ENCODE assay signal across 1 cellular context in the genomic region with DNA sequence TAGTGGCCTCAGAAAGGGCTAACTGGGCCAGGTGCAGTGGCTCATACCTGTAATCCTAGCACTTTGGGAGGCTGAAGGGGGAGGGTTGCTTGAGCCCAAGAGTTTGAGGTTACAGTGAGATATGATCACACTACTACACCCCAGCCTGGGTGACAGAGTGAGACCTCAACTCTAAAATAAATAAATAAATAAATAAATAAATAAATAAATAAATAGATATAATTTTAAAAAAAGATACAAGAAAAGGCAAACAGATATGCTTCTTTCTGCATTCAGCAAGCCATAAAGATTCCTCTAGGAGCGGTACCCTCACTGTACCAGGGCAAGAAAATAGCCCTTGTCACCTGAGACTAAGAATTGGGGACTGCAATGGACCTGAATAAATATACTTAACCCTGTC.
TF ChIP-seq lines count a peak whose summit lies in the region.

No MANE protein-coding gene starts in this region.

TF ChIP-seq in HEK293, 187 proteins besides CTCF, POLR2A, EP300 and RAD21 (continued from another document):
- TF ChIP-seq ZNF529 (tag by site-specific recombination; IDR thresholded peaks at IDR 0.05; ENCODE audit: insufficient replicate concordance) (peak; percentile 41), PATZ1 (tag by site-specific recombination; IDR thresholded peaks at IDR 0.05) (no peak), ZNF266 (tag by site-specific recombination; IDR thresholded peaks at IDR 0.05; ENCODE audit: low read depth) (peak; percentile 65), KLF17 (tag by site-specific recombination; IDR thresholded peaks at IDR 0.05) (no peak), ZNF791 (tag by site-specific recombination; IDR thresholded peaks at IDR 0.05) (0 out of 2 replicates have a peak, but pooled peaks have one; percentile 53), ZNF112 (tag by site-specific recombination; IDR thresholded peaks at IDR 0.05) (no peak), ZNF121 (tag by site-specific recombination; IDR thresholded peaks at IDR 0.05) (no peak), REPIN1 (tag by site-specific recombination; IDR thresholded peaks at IDR 0.05; ENCODE audit: low read depth) (no peak), SP2 (tag by site-specific recombination; IDR thresholded peaks at IDR 0.05) (no peak), WT1 (tag by site-specific recombination; IDR thresholded peaks at IDR 0.05) (no peak)
- TF ChIP-seq, protein P1, sequence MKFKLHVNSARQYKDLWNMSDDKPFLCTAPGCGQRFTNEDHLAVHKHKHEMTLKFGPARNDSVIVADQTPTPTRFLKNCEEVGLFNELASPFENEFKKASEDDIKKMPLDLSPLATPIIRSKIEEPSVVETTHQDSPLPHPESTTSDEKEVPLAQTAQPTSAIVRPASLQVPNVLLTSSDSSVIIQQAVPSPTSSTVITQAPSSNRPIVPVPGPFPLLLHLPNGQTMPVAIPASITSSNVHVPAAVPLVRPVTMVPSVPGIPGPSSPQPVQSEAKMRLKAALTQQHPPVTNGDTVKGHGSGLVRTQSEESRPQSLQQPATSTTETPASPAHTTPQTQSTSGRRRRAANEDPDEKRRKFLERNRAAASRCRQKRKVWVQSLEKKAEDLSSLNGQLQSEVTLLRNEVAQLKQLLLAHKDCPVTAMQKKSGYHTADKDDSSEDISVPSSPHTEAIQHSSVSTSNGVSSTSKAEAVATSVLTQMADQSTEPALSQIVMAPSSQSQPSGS (tag by site-specific recombination; IDR thresholded peaks at IDR 0.05; ENCODE audit: low read depth) = no peak
- TF ChIP-seq, protein P2, sequence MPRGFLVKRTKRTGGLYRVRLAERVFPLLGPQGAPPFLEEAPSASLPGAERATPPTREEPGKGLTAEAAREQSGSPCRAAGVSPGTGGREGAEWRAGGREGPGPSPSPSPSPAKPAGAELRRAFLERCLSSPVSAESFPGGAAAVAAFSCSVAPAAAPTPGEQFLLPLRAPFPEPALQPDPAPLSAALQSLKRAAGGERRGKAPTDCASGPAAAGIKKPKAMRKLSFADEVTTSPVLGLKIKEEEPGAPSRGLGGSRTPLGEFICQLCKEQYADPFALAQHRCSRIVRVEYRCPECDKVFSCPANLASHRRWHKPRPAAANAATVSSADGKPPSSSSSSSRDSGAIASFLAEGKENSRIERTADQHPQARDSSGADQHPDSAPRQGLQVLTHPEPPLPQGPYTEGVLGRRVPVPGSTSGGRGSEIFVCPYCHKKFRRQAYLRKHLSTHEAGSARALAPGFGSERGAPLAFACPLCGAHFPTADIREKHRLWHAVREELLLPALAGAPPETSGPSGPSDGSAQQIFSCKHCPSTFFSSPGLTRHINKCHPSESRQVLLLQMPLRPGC (tag by site-specific recombination; IDR thresholded peaks at IDR 0.05) = no peak
